Comparison of ENCODE assay signal across 19 cellular contexts in the genomic region with DNA sequence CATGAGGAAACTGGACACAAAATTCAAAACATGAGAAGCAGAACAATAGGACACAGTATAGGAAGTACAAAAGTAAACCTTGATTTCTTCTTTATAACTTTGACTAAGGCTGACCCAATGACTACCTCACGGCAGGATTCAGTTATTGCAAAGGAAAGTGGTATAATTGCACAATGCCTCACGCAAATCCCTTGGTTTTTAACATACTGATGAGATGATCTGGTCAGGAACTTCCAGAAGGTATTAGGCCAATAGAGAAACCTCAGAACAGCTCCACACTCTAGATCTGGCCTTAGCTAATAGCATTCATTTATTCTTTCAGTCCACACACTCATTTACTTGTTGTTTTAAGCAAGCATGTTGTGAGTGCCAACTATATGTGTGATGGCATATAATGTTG.
A peak's percentile ranks its signal among the peaks of the same experiment; 100 is the strongest.
DNase-seq lines count a peak whose midpoint lies in the region; TF ChIP-seq lines count a peak whose summit lies in the region.
"Had no signal": no experiment of that assay in that cellular context is flagged by ENCODE, and none has a peak within 500 bp of the region (broad histone marks: within the 10 kb centered on the region; RNA-seq: fewer than 3 reads in every experiment).

No MANE protein-coding gene starts in this region.

- H3K9me3 ChIP-seq in mammary epithelial cell (replicated peaks; ENCODE audit: insufficient read depth, low read length): no peaks in the 10 kb centered on the region
- H3K9me3 ChIP-seq in neuronal stem cell (replicated peaks in 1 of 2; ENCODE audit: control insufficient read depth in 2 of 2, insufficient read depth in 1 of 2, low read depth in 1 of 2, low read length in 2 of 2): no peaks in the 10 kb centered on the region
- no peaks in the 10 kb centered on the region for H3K9me3 ChIP-seq in neural progenitor cell (ENCODE audit: low read depth)

- DNase-seq in BJ (ENCODE audit: low read depth) (peak; percentile 59), M059J (ENCODE audit: low read depth) (peak; percentile 20), mammary epithelial cell (peak; percentile 54), neuronal stem cell (ENCODE audit: low spot score) (no peak), neural progenitor cell (ENCODE audit: low spot score) (no peak), NCI-H1417 (lab: John Stamatoyannopoulos, UW) (no peak), NCI-H2196 treated with DMSO at 0.1 percent for 48 hours (lab: John Stamatoyannopoulos, UW; ENCODE audit: unreplicated experiment) (no peak)
- DNase-seq in activated effector memory CD4-positive, alpha-beta T cell treated with Interleukin-2 at 50 U/mL for 16 hours: no peak
- DNase-seq: activated CD4-positive, alpha-beta T cell treated with anti-CD3 and anti-CD28 coated beads for 36 hours; activated T-cell treated with anti-CD3 and anti-CD28 coated beads for 4 hours; cerebellar nuclear complex; Karpas-422; NCI-H1930; NCI-H524 treated with DMSO at 0.1 percent for 48 hours; RPMI8226; T-helper 17 cell had no signal

- H3K4ac ChIP-seq in neuronal stem cell (ENCODE audit: low read length): no peak overlapping the region

- H4K20me1 ChIP-seq in mammary epithelial cell (ENCODE audit: insufficient read depth, low read length) (no peaks in the 10 kb centered on the region), neural progenitor cell (ENCODE audit: low read depth) (no peaks in the 10 kb centered on the region)

- H3K4me3 Mint-ChIP-seq in neural progenitor cell: no peak overlapping the region
- H3K4me3 Mint-ChIP-seq: activated CD4-positive, alpha-beta T cell treated with anti-CD3 and anti-CD28 coated beads for 36 hours; activated naive CD4-positive, alpha-beta T cell treated with anti-CD3 and anti-CD28 coated beads, Interleukin-2, amount 50 U/mL, for 24 hours; T-helper 17 cell had no signal

- CTCF ChIA-PET in BJ (lab: Yijun Ruan, JAX) (no interaction called here), mammary epithelial cell (lab: Charles Lee; ENCODE audit: low non-redundant PET) (no interaction called here)

- H3K9ac ChIP-seq in mammary epithelial cell (ENCODE audit: insufficient read depth, low read length) (no peak overlapping the region), neuronal stem cell (ENCODE audit: low read depth, low read length, poor library complexity) (no peak overlapping the region), neural progenitor cell (no peak overlapping the region)

- no peak overlapping the region for H3K4me3 ChIP-seq in BJ (ENCODE audit: low read depth, low read length)
- H3K4me3 ChIP-seq in mammary epithelial cell (replicated peaks in 1 of 3; ENCODE audit: insufficient read depth in 1 of 3, low read depth in 2 of 3, low read length in 3 of 3): no peak overlapping the region
- H3K4me3 ChIP-seq in neuronal stem cell (ENCODE audit: low read length in 2 of 2): no peak overlapping the region
- no peak overlapping the region for H3K4me3 ChIP-seq in neural progenitor cell

- H3K4me1 ChIP-seq in mammary epithelial cell (ENCODE audit: insufficient read depth, low read length) (no peaks in the 10 kb centered on the region), neuronal stem cell (ENCODE audit: control insufficient read depth in 2 of 2, insufficient read depth in 1 of 2, low read depth in 1 of 2, low read length in 2 of 2) (peaks cover 0 to 12% of the 10 kb centered on the region in 2 donors), neural progenitor cell (peaks cover 21% of the 10 kb centered on the region)

- no peak for TF ChIP-seq CTCF in BJ (IDR thresholded peaks at IDR 0.05; ENCODE audit: insufficient read depth, low read depth, low read length)
- no peak for TF ChIP-seq CTCF in mammary epithelial cell (conservative IDR thresholded peaks at IDR 0.05 in 1 of 2, IDR thresholded peaks at IDR 0.05 in 1 of 2; ENCODE audit: extremely low read depth in 1 of 2, insufficient read depth in 1 of 2, low read depth in 1 of 2, low read length in 2 of 2)
- no peak for TF ChIP-seq CTCF in neural progenitor cell (IDR thresholded peaks at IDR 0.05)

- 52% methylated on average over 2 of the region's 2 CpGs for WGBS in mammary epithelial cell (ENCODE audit: low coverage, missing lambda C conversion rate)
- WGBS in neuronal stem cell (ENCODE audit: extremely low coverage in 2 of 2, insufficient read length in 2 of 2, insufficient replicate concordance in 1 of 2), 2 donors: no CpG with 5 or more reads among the region's 2 CpGs

- in situ Hi-C loops in mammary epithelial cell (cut with MboI; ENCODE audit: low sequenced_read_pairs in 2 of 2): no loop called here

- BruUV-seq in mammary epithelial cell (replicated peaks; lab: Mats Ljungman, UMichigan): no TSS peak

- H3K27ac Mint-ChIP-seq in neural progenitor cell: no peak overlapping the region
- H3K27ac Mint-ChIP-seq: activated CD4-positive, alpha-beta T cell treated with anti-CD3 and anti-CD28 coated beads for 36 hours; activated naive CD4-positive, alpha-beta T cell treated with anti-CD3 and anti-CD28 coated beads, Interleukin-2, amount 50 U/mL, for 24 hours; progenitor cell of endocrine pancreas; T-helper 17 cell had no signal

- no peaks in the 10 kb centered on the region for H3F3A ChIP-seq in neural progenitor cell (ENCODE audit: low read depth)

- H3K27me3 Mint-ChIP-seq in neural progenitor cell (ENCODE audit: insufficient read depth, low read depth): no peaks in the 10 kb centered on the region
- H3K27me3 Mint-ChIP-seq: activated CD4-positive, alpha-beta T cell treated with anti-CD3 and anti-CD28 coated beads for 36 hours; activated naive CD4-positive, alpha-beta T cell treated with anti-CD3 and anti-CD28 coated beads, Interleukin-2, amount 50 U/mL, for 24 hours; progenitor cell of endocrine pancreas; T-helper 17 cell had no signal

- intact Hi-C loops in mammary epithelial cell (cut with micrococcal nuclease): no loop called here

- H3K18ac ChIP-seq in neuronal stem cell (ENCODE audit: low read length): no peak overlapping the region

- no peak overlapping the region for H2BK5ac ChIP-seq in neuronal stem cell (ENCODE audit: low read length)

- H3K79me2 ChIP-seq in mammary epithelial cell (ENCODE audit: insufficient read depth, low read length) (no peaks in the 10 kb centered on the region), neural progenitor cell (ENCODE audit: low read depth) (no peaks in the 10 kb centered on the region)

- no peaks in the 10 kb centered on the region for H3K9me3 Mint-ChIP-seq in neural progenitor cell
- H3K9me3 Mint-ChIP-seq: activated naive CD4-positive, alpha-beta T cell treated with anti-CD3 and anti-CD28 coated beads, Interleukin-2, amount 50 U/mL, for 24 hours had no signal

- H3K36me3 ChIP-seq in BJ (ENCODE audit: control insufficient read depth, insufficient read depth, low read length): no peaks in the 10 kb centered on the region
- no peaks in the 10 kb centered on the region for H3K36me3 ChIP-seq in mammary epithelial cell (ENCODE audit: insufficient read depth, low read length)
- no peaks in the 10 kb centered on the region for H3K36me3 ChIP-seq in neuronal stem cell (replicated peaks in 1 of 2; ENCODE audit: control insufficient read depth in 2 of 2, insufficient read depth in 2 of 2, low read length in 2 of 2)
- no peaks in the 10 kb centered on the region for H3K36me3 ChIP-seq in neural progenitor cell

- H2BK120ac ChIP-seq in neuronal stem cell (ENCODE audit: low read depth, low read length): no peak overlapping the region

- H4K8ac ChIP-seq in neuronal stem cell (ENCODE audit: low read depth, low read length): no peak overlapping the region

- H2AFZ ChIP-seq in mammary epithelial cell (ENCODE audit: low read depth, low read length) (no peak overlapping the region), neuronal stem cell (ENCODE audit: low read length) (peak overlapping the region; percentile 6), neural progenitor cell (replicated peaks) (no peak overlapping the region)

- POLR2A ChIA-PET in BJ (lab: Charles Lee): no interaction called here

- no peaks in the 10 kb centered on the region for H3K27me3 ChIP-seq in BJ (ENCODE audit: control insufficient read depth, insufficient read depth, low read length)
- H3K27me3 ChIP-seq in mammary epithelial cell (ENCODE audit: insufficient read depth, low read length): no peaks in the 10 kb centered on the region
- H3K27me3 ChIP-seq in neuronal stem cell (ENCODE audit: control insufficient read depth in 3 of 3, insufficient read depth in 3 of 3, low read depth in 1 of 3, low read length in 3 of 3): no peaks in the 10 kb centered on the region
- H3K27me3 ChIP-seq in neural progenitor cell: no peaks in the 10 kb centered on the region

- no peaks in the 10 kb centered on the region for H3K36me3 Mint-ChIP-seq in neural progenitor cell
- H3K36me3 Mint-ChIP-seq: activated naive CD4-positive, alpha-beta T cell treated with anti-CD3 and anti-CD28 coated beads, Interleukin-2, amount 50 U/mL, for 24 hours had no signal

- peaks cover 20% of the 10 kb centered on the region for H3K4me1 Mint-ChIP-seq in neural progenitor cell
- H3K4me1 Mint-ChIP-seq: activated CD4-positive, alpha-beta T cell treated with anti-CD3 and anti-CD28 coated beads for 36 hours; activated naive CD4-positive, alpha-beta T cell treated with anti-CD3 and anti-CD28 coated beads, Interleukin-2, amount 50 U/mL, for 24 hours; T-helper 17 cell had no signal

- dilution Hi-C loops in mammary epithelial cell (cut with HindIII; ENCODE audit: low sequenced_read_pairs): no loop called here

- no peak overlapping the region for H3K14ac ChIP-seq in neuronal stem cell (ENCODE audit: low read length)

- H2BK15ac ChIP-seq in neuronal stem cell (ENCODE audit: low read length): no peak overlapping the region

- H3K23ac ChIP-seq in neuronal stem cell (ENCODE audit: low read depth, low read length, poor library complexity): no peak overlapping the region

- H3K4me2 ChIP-seq in mammary epithelial cell (ENCODE audit: insufficient read depth, low read depth, low read length) (no peak overlapping the region), neuronal stem cell (ENCODE audit: insufficient read depth, low read length, poor library complexity, severe bottlenecking) (no peak overlapping the region), neural progenitor cell (no peak overlapping the region)

- H3K79me1 ChIP-seq in neuronal stem cell (ENCODE audit: low read depth, low read length): no peaks in the 10 kb centered on the region

- H3K27ac ChIP-seq in mammary epithelial cell (ENCODE audit: insufficient read depth, low read depth, low read length) (no peak overlapping the region), neuronal stem cell (replicated peaks; ENCODE audit: low read length) (no peak overlapping the region), neural progenitor cell (no peak overlapping the region)
- H3K27ac ChIP-seq: HL-60 had no signal

- no peak overlapping the region for H4K91ac ChIP-seq in neuronal stem cell (ENCODE audit: low read depth, low read length, poor library complexity)

- H2AK5ac ChIP-seq in neuronal stem cell (ENCODE audit: low read depth, low read length): no peak overlapping the region

- H2BK12ac ChIP-seq in neuronal stem cell (ENCODE audit: low read length): no peak overlapping the region

Comparison
In these comparisons a context has a peak if more than half of its experiments do, and no peak if none do; other contexts are left out.
1. DNase-seq: peak in BJ (single experiment), M059J (single experiment) and mammary epithelial cell (single experiment); none in neuronal stem cell (single experiment), neural progenitor cell (single experiment), NCI-H1417 (0 of 3), activated effector memory CD4-positive, alpha-beta T cell treated with Interleukin-2 at 50 U/mL for 16 hours (single experiment) and NCI-H2196 treated with DMSO at 0.1 percent for 48 hours (single experiment).